In genomic region chr11:88431675-88432341, GRCh38 we compare ENCODE assay signal across 15 cellular contexts.
"Had no signal": no experiment of that assay in that cellular context is flagged by ENCODE, and none has a peak within 500 bp of the region (broad histone marks: within the 10 kb centered on the region; RNA-seq: fewer than 3 reads in every experiment).

No MANE protein-coding gene starts in this region.

- ATAC-seq: left lung; stimulated activated naive B cell treated with anti-CD40 and anti-IgM and Interleukin-4, amounts not matched to agents 10 μg/mL and 1 μg/mL and 100 μg/mL, for 72 hours had no signal

- H3K9me3 ChIP-seq: left lung, thyroid gland had no signal

- H3K27ac ChIP-seq: brain microvascular endothelial cell, left lung, thyroid gland had no signal

- H3K4me3 ChIP-seq: left lung, skin epidermis, thyroid gland had no signal

- H3K27me3 ChIP-seq: brain microvascular endothelial cell, left lung, thyroid gland had no signal

- H3K4me1 ChIP-seq: thyroid gland had no signal

- FAIRE-seq: kidney, urothelium cell line had no signal

- H3K36me3 ChIP-seq: brain microvascular endothelial cell, left lung, thyroid gland had no signal

- DNase-seq: activated CD4-positive, alpha-beta T cell treated with anti-CD3 and anti-CD28 coated beads, Interleukin-2, amount 10 ng/mL, durations not matched to agents 24 days and 14 days; activated CD4-positive, CD25-positive, alpha-beta regulatory T cell; activated CD8-positive, alpha-beta memory T cell treated with anti-CD3 and anti-CD28 coated beads for 24 hours; activated gamma-delta T cell treated with Interleukin-2 at 50 U/mL for 16 hours; amniotic stem cell; brain microvascular endothelial cell; cortex of kidney; kidney; left lung; stimulated activated CD4-positive, alpha-beta T cell treated with anti-CD3 and anti-CD28 coated beads, Interleukin-15, amount 100 ng/mL, for 24 hours; stimulated activated CD4-positive, alpha-beta T cell treated with anti-CD3 and anti-CD28 coated beads, Interleukin-4, amount 100 ng/mL, for 1 hour; stimulated activated naive B cell treated with anti-CD40 and anti-IgM and Interleukin-4, amounts not matched to agents 10 μg/mL and 1 μg/mL and 100 μg/mL, for 72 hours; thyroid gland had no signal
